Comparison of ENCODE assay signal across 11 cellular contexts in the genomic region with DNA sequence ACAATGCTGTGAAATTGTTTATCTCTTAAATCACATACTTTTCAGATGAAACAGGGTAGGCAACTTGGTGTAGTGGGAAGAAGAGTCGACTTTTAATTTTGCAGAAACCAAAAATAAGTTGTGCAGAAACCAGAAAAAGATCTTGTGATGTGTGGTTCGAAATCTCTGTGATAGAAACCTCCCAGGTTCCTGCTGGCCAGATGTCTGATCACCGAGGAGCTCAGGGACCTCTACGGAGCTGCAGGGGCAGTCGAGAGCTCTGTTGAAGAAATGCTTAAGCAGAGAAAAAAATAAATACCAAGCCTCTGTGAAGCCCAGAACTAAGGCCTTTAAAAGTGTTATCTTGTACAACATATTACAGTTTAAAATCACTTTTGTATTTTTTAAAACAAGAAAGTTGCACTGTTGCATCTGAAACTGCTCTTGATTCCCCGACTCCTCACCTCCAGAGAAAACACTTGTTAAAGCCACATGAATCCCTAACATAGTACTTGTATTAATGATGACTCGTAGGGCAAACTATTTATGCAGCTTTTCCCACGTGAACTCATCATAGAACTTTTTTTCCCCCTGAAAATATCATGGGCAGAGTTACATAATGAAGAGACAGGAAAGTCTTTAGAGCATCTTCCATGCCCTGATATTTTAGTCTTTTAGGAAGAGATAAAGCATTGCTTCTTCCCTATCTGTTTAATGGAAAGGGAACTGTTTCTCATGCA. TPM values are rescaled to one million over a fixed set of nuclear protein-coding genes. Genes with fewer than 3 reads are reported as not detected.
A peak's percentile ranks its signal among the peaks of the same experiment; 100 is the strongest.
DNase-seq lines count a peak whose midpoint lies in the region; ATAC-seq and TF ChIP-seq lines count a peak whose summit lies in the region.
"Had no signal": no experiment of that assay in that cellular context is flagged by ENCODE, and none has a peak within 500 bp of the region (broad histone marks: within the 10 kb centered on the region; RNA-seq: fewer than 3 reads in every experiment).

No MANE protein-coding gene starts in this region.

- peak overlapping the region; percentile 7 for H3K27ac ChIP-seq in CD4-positive, CD25-positive, alpha-beta regulatory T cell (ENCODE audit: insufficient read depth, low read length, poor library complexity, severe bottlenecking)
- H3K27ac ChIP-seq in KMS-11 = peak overlapping the region; percentile 40; the same call in 1 of the 2 replicates
- H3K27ac ChIP-seq: cardiac muscle cell had no signal

- H3K27me3 Mint-ChIP-seq in CD4-positive, CD25-positive, alpha-beta regulatory T cell = no peaks in the 10 kb centered on the region
- no peaks in the 10 kb centered on the region for H3K27me3 Mint-ChIP-seq in type B pancreatic cell

- peaks cover 47% of the 10 kb centered on the region for H3K4me1 ChIP-seq in CD4-positive, CD25-positive, alpha-beta regulatory T cell (ENCODE audit: control insufficient read depth, insufficient read depth, low read length, poor library complexity, severe bottlenecking)
- peaks cover 40% of the 10 kb centered on the region for H3K4me1 ChIP-seq in KMS-11 (ENCODE audit: low read depth, poor library complexity, severe bottlenecking)

- peak in 1 of 2 donors; percentile 30 for ATAC-seq in CD4-positive, CD25-positive, alpha-beta regulatory T cell (ENCODE audit: low read depth in 2 of 2)
- peak; percentile 55 for ATAC-seq in GM19372 (IDR thresholded peaks at IDR 0.05; ENCODE audit: low read depth, unreplicated experiment)

- peak overlapping the region; percentile 82 to 97 (median 88) for H3K27ac Mint-ChIP-seq in CD4-positive, CD25-positive, alpha-beta regulatory T cell
- no peak overlapping the region for H3K27ac Mint-ChIP-seq in type B pancreatic cell

- H3K4me3 Mint-ChIP-seq in CD4-positive, CD25-positive, alpha-beta regulatory T cell = peak overlapping the region in 3 of 4 donors; percentile 3 to 48 (median 11)
- H3K4me3 Mint-ChIP-seq in type B pancreatic cell = no peak overlapping the region

- H3K36me3 ChIP-seq in CD4-positive, CD25-positive, alpha-beta regulatory T cell (ENCODE audit: control insufficient read depth, insufficient read depth, low read length) = peaks cover 14% of the 10 kb centered on the region
- H3K36me3 ChIP-seq in KMS-11 (ENCODE audit: insufficient read depth) = no peaks in the 10 kb centered on the region

- no peaks in the 10 kb centered on the region for H3K79me2 ChIP-seq in KMS-11 (ENCODE audit: insufficient read depth, low read depth)

- no peak overlapping the region for H3K4me3 ChIP-seq in CD4-positive, CD25-positive, alpha-beta regulatory T cell (ENCODE audit: low read depth, low read length)
- H3K4me3 ChIP-seq in KMS-11 (IDR thresholded peaks at IDR 0.05; ENCODE audit: insufficient read depth, low read depth, low read length) (no peak overlapping the region), fibroblast of villous mesenchyme (ENCODE audit: low read depth, low read length) (no peak overlapping the region)
- H3K4me3 ChIP-seq: cardiac muscle cell had no signal

- H3K9ac ChIP-seq in KMS-11 = no peak overlapping the region

- H3K36me3 Mint-ChIP-seq in CD4-positive, CD25-positive, alpha-beta regulatory T cell = peaks cover 20% of the 10 kb centered on the region
- peaks cover 17% of the 10 kb centered on the region for H3K36me3 Mint-ChIP-seq in type B pancreatic cell

- peak overlapping the region; percentile 57 for H3K4me2 ChIP-seq in KMS-11

- no peaks in the 10 kb centered on the region for H3K27me3 ChIP-seq in CD4-positive, CD25-positive, alpha-beta regulatory T cell (ENCODE audit: control insufficient read depth, insufficient read depth, low read length)
- no peaks in the 10 kb centered on the region for H3K27me3 ChIP-seq in KMS-11 (ENCODE audit: insufficient read depth, low read depth)
- H3K27me3 ChIP-seq: cardiac muscle cell had no signal

- peaks cover 29 to 63% (median 46%) of the 10 kb centered on the region in 4 donors for H3K4me1 Mint-ChIP-seq in CD4-positive, CD25-positive, alpha-beta regulatory T cell
- no peaks in the 10 kb centered on the region for H3K4me1 Mint-ChIP-seq in type B pancreatic cell (ENCODE audit: unreplicated experiment)

- no peaks in the 10 kb centered on the region for H4K20me1 ChIP-seq in KMS-11 (ENCODE audit: insufficient read depth)

- H3K9me3 Mint-ChIP-seq in CD4-positive, CD25-positive, alpha-beta regulatory T cell = no peaks in the 10 kb centered on the region
- no peaks in the 10 kb centered on the region for H3K9me3 Mint-ChIP-seq in type B pancreatic cell

- H3K9me3 ChIP-seq in CD4-positive, CD25-positive, alpha-beta regulatory T cell (ENCODE audit: control insufficient read depth in 2 of 2, low read length in 2 of 2) = no peaks in the 10 kb centered on the region

- H2AFZ ChIP-seq in KMS-11 (ENCODE audit: low read depth) = no peak overlapping the region

- no peak for TF ChIP-seq CTCF in KMS-11 (conservative IDR thresholded peaks at IDR 0.05; ENCODE audit: low read depth, low read length)
- TF ChIP-seq CTCF in fibroblast of villous mesenchyme (IDR thresholded peaks at IDR 0.05; ENCODE audit: insufficient read depth, low read depth, low read length) = peak; percentile 11
- no peak for TF ChIP-seq CTCF in type B pancreatic cell (conservative IDR thresholded peaks at IDR 0.05)

- DNase-seq in CD4-positive, CD25-positive, alpha-beta regulatory T cell = peak in 1 of 3 donors; percentile 28
- peak; percentile 37 for DNase-seq in fibroblast of villous mesenchyme (ENCODE audit: low read depth)
- no peak for DNase-seq in HPDE6-E6E7 (ENCODE audit: extremely low spot score)
- no peak for DNase-seq in COLO668 (lab: John Stamatoyannopoulos, UW; ENCODE audit: unreplicated experiment)
- no peak for DNase-seq in type B pancreatic cell (ENCODE audit: extremely low spot score, unreplicated experiment)
- DNase-seq in Ammon's horn (ENCODE audit: low spot score) = no peak

RNA-seq across cellular contexts. Expression of a gene that starts 51.3 kb away (rescaled TPM):
- total RNA-seq in CD4-positive, CD25-positive, alpha-beta regulatory T cell = not detected
- not detected for polyA plus RNA-seq in CD4-positive, CD25-positive, alpha-beta regulatory T cell
- not detected in 2 replicates for total RNA-seq in fibroblast of villous mesenchyme
- 1.3 and 17.7 TPM in 2 replicates for total RNA-seq in type B pancreatic cell (ENCODE audit: low replicate concordance)
- total RNA-seq: cardiac muscle cell, HepG2, osteocyte had no signal
- polyA plus RNA-seq: cardiac muscle cell, HepG2 had no signal
